1 cellular context compared by ENCODE assay signal in genomic region chr15:48427960-48428547, GRCh38.
TF ChIP-seq lines count a peak whose summit lies in the region.

No MANE protein-coding gene starts in this region.

TF ChIP-seq in IMR-90, 13 proteins besides CTCF, POLR2A, EP300 and RAD21:
- TF ChIP-seq CHD1 (IDR thresholded peaks at IDR 0.05; ENCODE audit: low read depth, low read length) = no peak
- no peak for TF ChIP-seq SMC3 (IDR thresholded peaks at IDR 0.05; ENCODE audit: low read depth, low read length)
- no peak for TF ChIP-seq USF2 (IDR thresholded peaks at IDR 0.05; ENCODE audit: low read depth, low read length)
- TF ChIP-seq NFE2L2 (IDR thresholded peaks at IDR 0.05; ENCODE audit: low read depth, low read length) = no peak
- no peak for TF ChIP-seq MAFK (IDR thresholded peaks at IDR 0.05; ENCODE audit: low read depth, low read length)
- no peak for TF ChIP-seq MXI1 (IDR thresholded peaks at IDR 0.05; ENCODE audit: borderline replicate concordance, low read depth, low read length)
- TF ChIP-seq MAZ (IDR thresholded peaks at IDR 0.05; ENCODE audit: borderline replicate concordance, low read depth, low read length) = no peak
- TF ChIP-seq CEBPB (IDR thresholded peaks at IDR 0.05; ENCODE audit: low read depth, low read length) = no peak
- TF ChIP-seq ELK1 (IDR thresholded peaks at IDR 0.05; ENCODE audit: borderline replicate concordance, low read depth, low read length) = no peak
- no peak for TF ChIP-seq RFX5 (IDR thresholded peaks at IDR 0.05; ENCODE audit: low read depth, low read length)
- TF ChIP-seq BHLHE40 (IDR thresholded peaks at IDR 0.05; ENCODE audit: low read depth, low read length) = no peak
- TF ChIP-seq RCOR1 (IDR thresholded peaks at IDR 0.05; ENCODE audit: insufficient replicate concordance, low read length) = no peak
- no peak for TF ChIP-seq FOS (IDR thresholded peaks at IDR 0.05; ENCODE audit: low read depth, low read length)
